Comparison of ENCODE assay signal across 8 cellular contexts in genomic region chr2:231780123-231780908, GRCh38. TPM values are rescaled to one million over a fixed set of nuclear protein-coding genes. Genes with fewer than 3 reads are reported as not detected.
DNase-seq lines count a peak whose midpoint lies in the region; ATAC-seq and TF ChIP-seq lines count a peak whose summit lies in the region.

No MANE protein-coding gene starts in this region.

- H3K27ac ChIP-seq in vagina: peak overlapping the region; percentile 89

- H3K4me1 ChIP-seq in mucosa of descending colon (ENCODE audit: low read depth) (peaks cover 25% of the 10 kb centered on the region), vagina (peaks cover 40% of the 10 kb centered on the region)

- H3K9me3 ChIP-seq in mucosa of descending colon (no peaks in the 10 kb centered on the region), vagina (no peaks in the 10 kb centered on the region)

- H3K27me3 ChIP-seq in vagina: no peaks in the 10 kb centered on the region

- no peak for TF ChIP-seq POLR2A in vagina (IDR thresholded peaks at IDR 0.05)

- H3K36me3 ChIP-seq in mucosa of descending colon (ENCODE audit: low read depth) (no peaks in the 10 kb centered on the region), vagina (no peaks in the 10 kb centered on the region)

- DNase-seq in AG08396 (ENCODE audit: low spot score) (peak; percentile 41), GM20000 (ENCODE audit: low spot score) (peak; percentile 24), RPMI7951 (ENCODE audit: low read depth) (peak; percentile 41), dermis blood vessel endothelial cell (peak; percentile 59), mucosa of descending colon (peak in 2 of 3 donors; percentile 25 to 36), vagina (ENCODE audit: extremely low spot score in 2 of 2) (no peak)

- H3K4me3 ChIP-seq in mucosa of descending colon (peak overlapping the region; percentile 84), vagina (peak overlapping the region; percentile 72 to 74)

- TF ChIP-seq CTCF in GM20000 (IDR thresholded peaks at IDR 0.05; ENCODE audit: extremely low read depth, missing control alignments) (no peak), mucosa of descending colon (IDR thresholded peaks at IDR 0.05) (no peak), vagina (IDR thresholded peaks at IDR 0.05) (no peak)

- ATAC-seq in mucosa of descending colon (no peak), HG02763 (IDR thresholded peaks at IDR 0.05; ENCODE audit: unreplicated experiment) (no peak), HG02759 (IDR thresholded peaks at IDR 0.05; ENCODE audit: unreplicated experiment) (no peak)

- intact Hi-C loops in mucosa of descending colon (cut with DNase I, micrococcal nuclease) (no loop called here), vagina (cut with DNase I) (no loop called here)

RNA-seq across cellular contexts. Expression of gene PDE6D, which starts 0.8 kb away (rescaled TPM):
- total RNA-seq in RPMI7951 (2014; rRNA removed; shearing (Covaris generic)): 77.3 and 84.9 TPM in 2 replicates
- total RNA-seq in dermis blood vessel endothelial cell (22.7 and 29.8 TPM in 2 replicates), mucosa of descending colon (10 to 100 TPM; 17.6 to 21.8 (median 18.6) TPM), vagina (23.6 TPM)

RNA-seq across cellular contexts. Expression of gene COPS7B, which starts 5.9 kb away (rescaled TPM):
- total RNA-seq in RPMI7951 (2014; rRNA removed; shearing (Covaris generic)): 21.8 and 22.8 TPM in 2 replicates
- total RNA-seq in dermis blood vessel endothelial cell (16.7 and 18.6 TPM in 2 replicates), mucosa of descending colon (10 to 100 TPM; 25.4 to 34.1 (median 29.4) TPM), vagina (21.1 TPM)

Comparison
In these comparisons a context has a peak if more than half of its experiments do, and no peak if none do; other contexts are left out.
1. DNase-seq: peak in AG08396 (single experiment), GM20000 (single experiment), RPMI7951 (single experiment), dermis blood vessel endothelial cell (single experiment) and mucosa of descending colon (2 of 3); none in vagina (0 of 2).